In genomic region chr6:47809863-47810262, GRCh38 we compare ENCODE assay signal across 36 cellular contexts. TPM values are rescaled to one million over a fixed set of nuclear protein-coding genes. Genes with fewer than 3 reads are reported as not detected.
"Had no signal": no experiment of that assay in that cellular context is flagged by ENCODE, and none has a peak within 500 bp of the region (broad histone marks: within the 10 kb centered on the region; RNA-seq: fewer than 3 reads in every experiment).

No MANE protein-coding gene starts in this region.

- H3K27ac ChIP-seq: heart left ventricle, left lung, lower lobe of right lung, parathyroid adenoma, psoas muscle, sigmoid colon, spleen, tibial nerve, uterus had no signal

- ATAC-seq: heart left ventricle; left cardiac atrium; left lung; lower lobe of right lung; naive thymus-derived CD8-positive, alpha-beta T cell; psoas muscle; right cardiac atrium; stimulated activated memory B cell treated with anti-CD40 and anti-IgM and Interleukin-4, amounts not matched to agents 10 μg/mL and 1 μg/mL and 100 μg/mL, for 72 hours; stimulated activated naive CD8-positive, alpha-beta T cell treated with anti-CD3 and anti-CD28 coated beads, Interleukin-15, amount 100 ng/mL, for 72 hours had no signal

- H3K9me3 Mint-ChIP-seq: naive thymus-derived CD8-positive, alpha-beta T cell; nephron; stimulated activated memory B cell treated with anti-CD40 and anti-IgM and Interleukin-4, amounts not matched to agents 10 μg/mL and 1 μg/mL and 100 μg/mL, for 72 hours; stimulated activated naive CD8-positive, alpha-beta T cell treated with anti-CD3 and anti-CD28 coated beads, Interleukin-15, amount 100 ng/mL, for 72 hours; type B pancreatic cell had no signal

- DNase-seq: glutamatergic neuron; heart left ventricle; islet precursor cell; left cardiac atrium; left lung; lower lobe of right lung; mammary epithelial cell; mesenchymal stem cell; naive thymus-derived CD8-positive, alpha-beta T cell; nucleus accumbens; psoas muscle; right cardiac atrium; sigmoid colon; small intestine; spleen; stimulated activated CD4-positive, alpha-beta T cell treated with anti-CD3 and anti-CD28 coated beads, Interleukin-1b, Interleukin-23, amount 100 ng/mL, for 48 hours; stimulated activated CD4-positive, alpha-beta T cell treated with anti-CD3 and anti-CD28 coated beads, Interleukin-2, amount 100 ng/mL, for 48 hours; stimulated activated CD4-positive, alpha-beta T cell treated with anti-CD3 and anti-CD28 coated beads, Interleukin-4, amount 100 ng/mL, for 4 hours; stimulated activated CD8-positive, alpha-beta memory T cell treated with anti-CD3 and anti-CD28 coated beads, Interleukin-4, amount 100 ng/mL, for 48 hours; stimulated activated naive CD4-positive, alpha-beta T cell treated with Interleukin-2 at 50 U/mL for 16 hours; stimulated activated naive CD8-positive, alpha-beta T cell treated with anti-CD3 and anti-CD28 coated beads, Interleukin-15, amount 100 ng/mL, for 72 hours; substantia nigra; uterus had no signal

- FAIRE-seq: small intestine had no signal

- H3K4me1 ChIP-seq: heart left ventricle, left lung, lower lobe of right lung, parathyroid adenoma, psoas muscle, sigmoid colon, spleen, tibial nerve, uterus had no signal

- H3K79me2 ChIP-seq: parathyroid adenoma had no signal

- H2AFZ ChIP-seq: parathyroid adenoma had no signal

- H3K27me3 ChIP-seq: left lung, sigmoid colon, tibial nerve, uterus had no signal

- H3K36me3 Mint-ChIP-seq: naive thymus-derived CD8-positive, alpha-beta T cell; stimulated activated memory B cell treated with anti-CD40 and anti-IgM and Interleukin-4, amounts not matched to agents 10 μg/mL and 1 μg/mL and 100 μg/mL, for 72 hours; type B pancreatic cell had no signal

- H3K36me3 ChIP-seq: heart left ventricle, left lung, lower lobe of right lung, sigmoid colon, spleen, tibial nerve, uterus had no signal

- H3K27me3 Mint-ChIP-seq: stimulated activated memory B cell treated with anti-CD40 and anti-IgM and Interleukin-4, amounts not matched to agents 10 μg/mL and 1 μg/mL and 100 μg/mL, for 72 hours had no signal

- H3K27ac Mint-ChIP-seq: naive thymus-derived CD8-positive, alpha-beta T cell; stimulated activated memory B cell treated with anti-CD40 and anti-IgM and Interleukin-4, amounts not matched to agents 10 μg/mL and 1 μg/mL and 100 μg/mL, for 72 hours; stimulated activated naive CD8-positive, alpha-beta T cell treated with anti-CD3 and anti-CD28 coated beads, Interleukin-15, amount 100 ng/mL, for 72 hours; type B pancreatic cell had no signal

- H3K4me1 Mint-ChIP-seq: naive thymus-derived CD8-positive, alpha-beta T cell; stimulated activated memory B cell treated with anti-CD40 and anti-IgM and Interleukin-4, amounts not matched to agents 10 μg/mL and 1 μg/mL and 100 μg/mL, for 72 hours; stimulated activated naive CD8-positive, alpha-beta T cell treated with anti-CD3 and anti-CD28 coated beads, Interleukin-15, amount 100 ng/mL, for 72 hours had no signal

- H3K4me3 ChIP-seq: heart left ventricle, left lung, lower lobe of right lung, psoas muscle, sigmoid colon, spleen, tibial nerve, uterus had no signal

- H3K4me3 Mint-ChIP-seq: naive thymus-derived CD8-positive, alpha-beta T cell; nephron; stimulated activated memory B cell treated with anti-CD40 and anti-IgM and Interleukin-4, amounts not matched to agents 10 μg/mL and 1 μg/mL and 100 μg/mL, for 72 hours; stimulated activated naive CD8-positive, alpha-beta T cell treated with anti-CD3 and anti-CD28 coated beads, Interleukin-15, amount 100 ng/mL, for 72 hours; type B pancreatic cell had no signal

RNA-seq across cellular contexts. Expression of gene OPN5, which starts 28.0 kb away (rescaled TPM):
- total RNA-seq: kidney epithelial cell; left cardiac atrium; left lung; liver; lower lobe of right lung; mammary epithelial cell; mucosa of gallbladder; naive thymus-derived CD8-positive, alpha-beta T cell; osteocyte; posterior vena cava; right cardiac atrium; sigmoid colon; spleen; temporal lobe; tibial nerve; ureter; uterus had no signal
- polyA plus RNA-seq: liver; mammary epithelial cell; naive thymus-derived CD8-positive, alpha-beta T cell; right cardiac atrium; sigmoid colon; small intestine; spleen; thymus had no signal
